Comparison of ENCODE assay signal across 10 cellular contexts in the genomic region with DNA sequence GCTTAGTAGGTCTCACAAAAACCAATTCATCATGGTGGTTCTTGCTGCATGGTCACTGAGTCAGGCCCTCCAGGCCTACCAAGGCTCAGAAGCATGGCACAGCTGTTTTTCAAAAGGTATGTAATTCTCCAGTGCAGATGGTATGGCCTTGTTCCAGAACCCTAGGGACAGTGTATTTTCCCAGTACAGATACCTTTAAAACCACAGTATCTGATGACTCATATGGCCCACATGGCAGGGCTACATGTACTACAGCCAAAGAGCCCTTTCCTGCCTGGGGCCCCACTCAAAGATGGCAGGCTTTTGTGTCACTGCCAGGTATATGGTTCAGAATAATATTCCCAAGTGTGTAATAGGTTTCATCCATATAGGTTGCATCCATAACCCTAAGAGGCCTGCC. TPM values are rescaled to one million over a fixed set of nuclear protein-coding genes. Genes with fewer than 3 reads are reported as not detected.
DNase-seq lines count a peak whose midpoint lies in the region; ATAC-seq and TF ChIP-seq lines count a peak whose summit lies in the region.
"Had no signal": no experiment of that assay in that cellular context is flagged by ENCODE, and none has a peak within 500 bp of the region (broad histone marks: within the 10 kb centered on the region; RNA-seq: fewer than 3 reads in every experiment).

No MANE protein-coding gene starts in this region.

- H3K4me1 Mint-ChIP-seq in HFFc6 (ENCODE audit: low read depth): peaks cover 65% of the 10 kb centered on the region

- H3K4me3 ChIP-seq in AG10803 (ENCODE audit: low read length): no peak overlapping the region
- H3K4me3 ChIP-seq in fibroblast of pulmonary artery (replicated peaks; ENCODE audit: low read depth, low read length): no peak overlapping the region

- H3K36me3 Mint-ChIP-seq in HFFc6 (ENCODE audit: low read depth): no peaks in the 10 kb centered on the region

- intact Hi-C loops in Right ventricle myocardium superior (cut with DNase I): no loop called here

- no peak for TF ChIP-seq CTCF in AG10803 (conservative IDR thresholded peaks at IDR 0.05; ENCODE audit: low read length)
- no peak for TF ChIP-seq CTCF in HFFc6 (IDR thresholded peaks at IDR 0.05)
- no peak for TF ChIP-seq CTCF in fibroblast of pulmonary artery (IDR thresholded peaks at IDR 0.05; ENCODE audit: low read length, missing control alignments)

- no peak overlapping the region for H3K27ac Mint-ChIP-seq in HFFc6

- H3K4me3 Mint-ChIP-seq in HFFc6: no peak overlapping the region

- H3K27me3 Mint-ChIP-seq in HFFc6 (ENCODE audit: insufficient read depth): peaks cover 2% of the 10 kb centered on the region; the same call in 1 of the 2 replicates

- H3K9me3 Mint-ChIP-seq in HFFc6: no peaks in the 10 kb centered on the region

- no peak for ATAC-seq in HG03196 (IDR thresholded peaks at IDR 0.05; ENCODE audit: unreplicated experiment)
- no peak for ATAC-seq in HG03378 (IDR thresholded peaks at IDR 0.05; ENCODE audit: unreplicated experiment)
- no peak for ATAC-seq in Right ventricle myocardium superior (ENCODE audit: poor library complexity)

- peak; percentile 95 for DNase-seq in AG10803 (ENCODE audit: low read depth)
- DNase-seq in HFFc6: peak; percentile 87
- peak; percentile 95 for DNase-seq in SW480 (ENCODE audit: low spot score)
- DNase-seq in fibroblast of pulmonary artery (ENCODE audit: low read depth): peak; percentile 79
- no peak for DNase-seq in NCI-H510A treated with DMSO at 0.1 percent for 48 hours (lab: John Stamatoyannopoulos, UW)
- DNase-seq in Right ventricle myocardium superior: no peak
- DNase-seq: GDM1; stimulated activated CD4-positive, alpha-beta T cell treated with anti-CD3 and anti-CD28 coated beads, Interleukin-4, amount 100 ng/mL, for 1 hour had no signal

RNA-seq across cellular contexts. Expression of gene CSF2, which starts 16.5 kb away (rescaled TPM):
- under 1 TPM in 1 of 6 experiments, not detected in 5; 0.21 TPM for total RNA-seq in HFFc6 (2021; fragmentation: NEBNext Ultra II Directional; extraction: Animal tissue kit (Norgen Biotek cat#: 25700))
- total RNA-seq in Right ventricle myocardium superior: not detected

RNA-seq across cellular contexts. Expression of gene IL3, which starts 29.7 kb away (rescaled TPM):
- total RNA-seq in HFFc6 (2021; fragmentation: NEBNext Ultra II Directional; extraction: Animal tissue kit (Norgen Biotek cat#: 25700)): not detected
- total RNA-seq in Right ventricle myocardium superior: not detected

Comparison
In these comparisons a context has a peak if more than half of its experiments do, and no peak if none do; other contexts are left out.
1. DNase-seq: peak in AG10803 (single experiment), HFFc6 (single experiment), SW480 (single experiment) and fibroblast of pulmonary artery (single experiment); none in NCI-H510A treated with DMSO at 0.1 percent for 48 hours (single experiment) and Right ventricle myocardium superior (single experiment).